In the genomic region with DNA sequence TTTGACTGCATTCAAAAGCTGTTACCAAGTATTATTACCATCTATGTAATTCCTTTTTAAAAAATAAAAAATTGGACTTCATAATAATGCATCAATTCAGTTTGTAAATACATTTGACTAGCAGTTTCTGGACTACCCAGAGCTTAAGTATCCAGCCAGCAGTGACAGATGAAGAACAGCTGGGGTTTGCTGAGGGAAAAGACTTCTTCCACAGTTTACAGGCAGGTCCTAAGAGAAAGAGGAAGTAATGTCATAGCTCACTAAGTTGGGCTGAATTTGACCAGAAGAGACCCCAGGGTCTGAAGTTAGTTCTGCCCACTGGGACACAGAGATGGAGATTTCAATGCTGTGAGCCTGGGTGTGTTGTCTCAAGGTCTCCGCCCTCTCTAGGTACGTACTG, we compare ENCODE assay signal across 15 cellular contexts.
DNase-seq lines count a peak whose midpoint lies in the region; ATAC-seq and TF ChIP-seq lines count a peak whose summit lies in the region.
"Had no signal": no experiment of that assay in that cellular context is flagged by ENCODE, and none has a peak within 500 bp of the region (broad histone marks: within the 10 kb centered on the region; RNA-seq: fewer than 3 reads in every experiment).

No MANE protein-coding gene starts in this region.

- POLR2A ChIA-PET in activated B cell treated with CpG ODN at 0.5 μM for 24 hours (lab: Charles Lee), result no interaction called here
- POLR2A ChIA-PET in naive thymus-derived CD4-positive, alpha-beta T cell (lab: Charles Lee), result no interaction called here

- H3K9me3 ChIP-seq in naive thymus-derived CD4-positive, alpha-beta T cell (ENCODE audit: control insufficient read depth in 2 of 3, low read length in 3 of 3), result no peaks in the 10 kb centered on the region
- no peaks in the 10 kb centered on the region for H3K9me3 ChIP-seq in osteoblast (ENCODE audit: low read depth, low read length)
- H3K9me3 ChIP-seq: body of pancreas had no signal

- no peaks in the 10 kb centered on the region for H3K4me1 ChIP-seq in naive thymus-derived CD4-positive, alpha-beta T cell (ENCODE audit: control insufficient read depth in 2 of 2, insufficient read depth in 2 of 2, low read length in 2 of 2)
- peaks cover 11% of the 10 kb centered on the region for H3K4me1 ChIP-seq in osteoblast (ENCODE audit: insufficient read depth, low read length)

- TF ChIP-seq CTCF in activated B cell treated with CpG ODN at 0.5 μM for 24 hours (IDR thresholded peaks at IDR 0.05) (no peak), osteoblast (IDR thresholded peaks at IDR 0.05; ENCODE audit: extremely low read depth, low read depth, low read length) (no peak)

- ATAC-seq in HG03354 (IDR thresholded peaks at IDR 0.05; ENCODE audit: poor library complexity, severe bottlenecking, unreplicated experiment), result peak; percentile 62
- ATAC-seq in activated B cell treated with CpG ODN at 0.5 μM for 24 hours (ENCODE audit: low read depth), result no peak
- peak; percentile 25 for ATAC-seq in left ventricle myocardium superior
- peak; percentile 34 to 54 for ATAC-seq in stimulated activated naive B cell treated with anti-CD40 and anti-IgM and Interleukin-4, amounts not matched to agents 10 μg/mL and 1 μg/mL and 100 μg/mL, for 72 hours (replicated peaks)
- ATAC-seq in naive thymus-derived CD4-positive, alpha-beta T cell, result no peak
- no peak for ATAC-seq in stimulated activated naive CD8-positive, alpha-beta T cell treated with anti-CD3 and anti-CD28 coated beads, Interleukin-15, Interleukin-2, amounts not matched to agents 100 U/mL and 50 U/mL, for 24 hours

- no peaks in the 10 kb centered on the region for H3K27me3 Mint-ChIP-seq in activated B cell treated with CpG ODN at 0.5 μM for 24 hours
- no peaks in the 10 kb centered on the region for H3K27me3 Mint-ChIP-seq in stimulated activated naive B cell treated with anti-CD40 and anti-IgM and Interleukin-4, amounts not matched to agents 10 μg/mL and 1 μg/mL and 100 μg/mL, for 72 hours
- H3K27me3 Mint-ChIP-seq in naive thymus-derived CD4-positive, alpha-beta T cell, result no peaks in the 10 kb centered on the region

- no peak overlapping the region for H3K4me3 ChIP-seq in naive thymus-derived CD4-positive, alpha-beta T cell (ENCODE audit: low read length)
- H3K4me3 ChIP-seq in osteoblast (ENCODE audit: insufficient read depth, low read length), result no peak overlapping the region
- H3K4me3 ChIP-seq: body of pancreas, K562 had no signal

- H3K4me3 Mint-ChIP-seq in activated B cell treated with CpG ODN at 0.5 μM for 24 hours, result no peak overlapping the region
- no peak overlapping the region for H3K4me3 Mint-ChIP-seq in stimulated activated naive B cell treated with anti-CD40 and anti-IgM and Interleukin-4, amounts not matched to agents 10 μg/mL and 1 μg/mL and 100 μg/mL, for 72 hours
- H3K4me3 Mint-ChIP-seq in naive thymus-derived CD4-positive, alpha-beta T cell, result no peak overlapping the region
- H3K4me3 Mint-ChIP-seq: neural crest cell had no signal

- H3K27me3 ChIP-seq in naive thymus-derived CD4-positive, alpha-beta T cell (ENCODE audit: control insufficient read depth in 2 of 2, insufficient read depth in 2 of 2, low read length in 2 of 2), result no peaks in the 10 kb centered on the region
- no peaks in the 10 kb centered on the region for H3K27me3 ChIP-seq in osteoblast (ENCODE audit: insufficient read depth, low read length)
- H3K27me3 ChIP-seq: body of pancreas had no signal

- H3K4me1 Mint-ChIP-seq in activated B cell treated with CpG ODN at 0.5 μM for 24 hours, result peaks cover 29% of the 10 kb centered on the region
- H3K4me1 Mint-ChIP-seq in stimulated activated naive B cell treated with anti-CD40 and anti-IgM and Interleukin-4, amounts not matched to agents 10 μg/mL and 1 μg/mL and 100 μg/mL, for 72 hours, result peaks cover 26 to 61% of the 10 kb centered on the region in 2 donors
- H3K4me1 Mint-ChIP-seq in naive thymus-derived CD4-positive, alpha-beta T cell, result peaks cover 3 to 49% (median 34%) of the 10 kb centered on the region in 7 donors

- H4K20me1 ChIP-seq in osteoblast (ENCODE audit: insufficient read depth, low read length), result peaks cover 21% of the 10 kb centered on the region

- DNase-seq in activated B cell treated with CpG ODN at 0.5 μM for 24 hours (no peak), left ventricle myocardium superior (no peak), osteoblast (ENCODE audit: insufficient read length, low spot score, missing footprints) (no peak)
- no peak for DNase-seq in stimulated activated naive B cell treated with anti-CD40 and anti-IgM and Interleukin-4, amounts not matched to agents 10 μg/mL and 1 μg/mL and 100 μg/mL, for 72 hours
- no peak for DNase-seq in naive thymus-derived CD4-positive, alpha-beta T cell
- no peak for DNase-seq in effector CD8-positive, alpha-beta T cell (lab: John Stamatoyannopoulos, UW)
- DNase-seq in stimulated activated naive CD8-positive, alpha-beta T cell treated with anti-CD3 and anti-CD28 coated beads, Interleukin-15, Interleukin-2, amounts not matched to agents 100 U/mL and 50 U/mL, for 24 hours, result no peak
- DNase-seq: activated CD4-positive, alpha-beta T cell treated with anti-CD3 and anti-CD28 coated beads for 4 hours; body of pancreas; NCI-H2081; stimulated activated CD8-positive, alpha-beta memory T cell treated with anti-CD3 and anti-CD28 coated beads, Interleukin-4, amount 100 ng/mL, for 48 hours had no signal

- H3K9me3 Mint-ChIP-seq in activated B cell treated with CpG ODN at 0.5 μM for 24 hours, result no peaks in the 10 kb centered on the region
- peaks cover 0 to 3% of the 10 kb centered on the region in 2 donors for H3K9me3 Mint-ChIP-seq in stimulated activated naive B cell treated with anti-CD40 and anti-IgM and Interleukin-4, amounts not matched to agents 10 μg/mL and 1 μg/mL and 100 μg/mL, for 72 hours
- H3K9me3 Mint-ChIP-seq in naive thymus-derived CD4-positive, alpha-beta T cell, result peaks cover 0 to 5% (median 0%) of the 10 kb centered on the region in 11 donors

- H3K4me2 ChIP-seq in osteoblast (ENCODE audit: insufficient read depth, low read length), result no peak overlapping the region

- H3K79me2 ChIP-seq in osteoblast (ENCODE audit: insufficient read depth, low read length), result peaks cover 26% of the 10 kb centered on the region

- peaks cover 13% of the 10 kb centered on the region for H3K36me3 Mint-ChIP-seq in activated B cell treated with CpG ODN at 0.5 μM for 24 hours (ENCODE audit: low read depth)
- H3K36me3 Mint-ChIP-seq in stimulated activated naive B cell treated with anti-CD40 and anti-IgM and Interleukin-4, amounts not matched to agents 10 μg/mL and 1 μg/mL and 100 μg/mL, for 72 hours, result peaks cover 5 to 6% of the 10 kb centered on the region in 2 donors
- H3K36me3 Mint-ChIP-seq in naive thymus-derived CD4-positive, alpha-beta T cell, result peaks cover 5 to 34% (median 15%) of the 10 kb centered on the region in 5 donors

- H3K36me3 ChIP-seq in naive thymus-derived CD4-positive, alpha-beta T cell (ENCODE audit: control insufficient read depth in 2 of 3, insufficient read depth in 3 of 3, low read length in 3 of 3), result no peaks in the 10 kb centered on the region
- no peaks in the 10 kb centered on the region for H3K36me3 ChIP-seq in osteoblast (ENCODE audit: insufficient read depth, low read length)

- H2AFZ ChIP-seq in osteoblast (ENCODE audit: low read length), result no peak overlapping the region

- peak overlapping the region; percentile 25 for H3K27ac Mint-ChIP-seq in activated B cell treated with CpG ODN at 0.5 μM for 24 hours
- no peak overlapping the region for H3K27ac Mint-ChIP-seq in stimulated activated naive B cell treated with anti-CD40 and anti-IgM and Interleukin-4, amounts not matched to agents 10 μg/mL and 1 μg/mL and 100 μg/mL, for 72 hours
- peak overlapping the region in 1 of 9 donors; percentile 22 for H3K27ac Mint-ChIP-seq in naive thymus-derived CD4-positive, alpha-beta T cell

- CTCF ChIA-PET in activated B cell treated with CpG ODN at 0.5 μM for 24 hours (lab: Charles Lee), result interaction anchor here (0.7 to 1.1 kb wide), 3 partner anchors 20 to 208 kb away, joined by 3 read pairs; no protein-coding TSS in a partner anchor
- CTCF ChIA-PET in naive thymus-derived CD4-positive, alpha-beta T cell (lab: Charles Lee), result no interaction called here

- H3K27ac ChIP-seq in naive thymus-derived CD4-positive, alpha-beta T cell (ENCODE audit: low read depth, low read length), result no peak overlapping the region
- H3K27ac ChIP-seq in osteoblast (ENCODE audit: low read depth, low read length), result no peak overlapping the region
- H3K27ac ChIP-seq: C4-2B had no signal

- intact Hi-C loops in activated B cell treated with CpG ODN at 0.5 μM for 24 hours (cut with micrococcal nuclease) (no loop called here), left ventricle myocardium superior (cut with micrococcal nuclease) (no loop called here)
- intact Hi-C loops in naive thymus-derived CD4-positive, alpha-beta T cell (cut with micrococcal nuclease), result no loop called here

Comparison
In these comparisons a context has a peak if more than half of its experiments do, and no peak if none do; other contexts are left out.
1. ATAC-seq: peak in HG03354 (single experiment), left ventricle myocardium superior (single experiment) and stimulated activated naive B cell treated with anti-CD40 and anti-IgM and Interleukin-4, amounts not matched to agents 10 μg/mL and 1 μg/mL and 100 μg/mL, for 72 hours (2 of 2); none in activated B cell treated with CpG ODN at 0.5 μM for 24 hours (single experiment), naive thymus-derived CD4-positive, alpha-beta T cell (single experiment) and stimulated activated naive CD8-positive, alpha-beta T cell treated with anti-CD3 and anti-CD28 coated beads, Interleukin-15, Interleukin-2, amounts not matched to agents 100 U/mL and 50 U/mL, for 24 hours (single experiment).